Comparison of ENCODE assay signal across 9 cellular contexts in genomic region chr3:100210777-100211145, GRCh38. TPM values are rescaled to one million over a fixed set of nuclear protein-coding genes. Genes with fewer than 3 reads are reported as not detected.
DNase-seq lines count a peak whose midpoint lies in the region; ATAC-seq and TF ChIP-seq lines count a peak whose summit lies in the region.
"Had no signal": no experiment of that assay in that cellular context is flagged by ENCODE, and none has a peak within 500 bp of the region (broad histone marks: within the 10 kb centered on the region; RNA-seq: fewer than 3 reads in every experiment).

No MANE protein-coding gene starts in this region.

- no TSS peak for BruUV-seq in A673 (replicated peaks; lab: Mats Ljungman, UMichigan)

- no peaks in the 10 kb centered on the region for H3K27me3 Mint-ChIP-seq in activated CD8-positive, alpha-beta T cell treated with anti-CD3 and anti-CD28 coated beads for 36 hours

- WGBS in hepatocyte (ENCODE audit: low lambda C conversion rate, missing lambda C conversion rate), result 25% methylated on average over 3 of the region's 3 CpGs

- intact Hi-C loops in A673 (cut with micrococcal nuclease; ENCODE audit: unreplicated experiment), result no loop called here
- intact Hi-C loops in activated CD8-positive, alpha-beta T cell treated with anti-CD3 and anti-CD28 coated beads for 36 hours (cut with micrococcal nuclease), result no loop called here

- POLR2A ChIA-PET in A673 (lab: Charles Lee; ENCODE audit: low non-redundant PET), result no interaction called here
- POLR2A ChIA-PET in activated CD8-positive, alpha-beta T cell treated with anti-CD3 and anti-CD28 coated beads for 36 hours (lab: Charles Lee), result interaction anchor here (1.7 kb wide), 1 partner anchor 18 kb away, joined by 4 read pairs; no protein-coding TSS in a partner anchor

- CTCF ChIA-PET in A673 (lab: Charles Lee), result no interaction called here
- CTCF ChIA-PET in activated CD8-positive, alpha-beta T cell treated with anti-CD3 and anti-CD28 coated beads for 36 hours (lab: Charles Lee), result interaction anchor here (1.3 kb wide), 1 partner anchor 142 kb away, joined by 4 read pairs; no protein-coding TSS in a partner anchor

- DNase-seq in A673 (ENCODE audit: low spot score) (peak; percentile 78), H7 (peak; percentile 25), hepatocyte (ENCODE audit: low spot score) (peak; percentile 58), activated gamma-delta T cell (lab: John Stamatoyannopoulos, UW) (no peak), KG1 (lab: John Stamatoyannopoulos, UW) (no peak)
- no peak for DNase-seq in activated CD8-positive, alpha-beta T cell treated with anti-CD3 and anti-CD28 coated beads for 36 hours

- H3K79me2 ChIP-seq in hepatocyte, result no peaks in the 10 kb centered on the region

- peak; percentile 18 for ATAC-seq in activated CD8-positive, alpha-beta T cell treated with anti-CD3 and anti-CD28 coated beads for 36 hours
- ATAC-seq in GM21717 (IDR thresholded peaks at IDR 0.05; ENCODE audit: unreplicated experiment), result no peak

- H3K27me3 ChIP-seq in A673 (replicated peaks; ENCODE audit: insufficient read depth, low read depth, low read length, poor library complexity) (no peaks in the 10 kb centered on the region), H7 (ENCODE audit: control insufficient read depth, insufficient read depth, low read length) (no peaks in the 10 kb centered on the region), hepatocyte (no peaks in the 10 kb centered on the region), stomach smooth muscle (ENCODE audit: control insufficient read depth in 1 of 2, insufficient read depth in 2 of 2, low read length in 2 of 2) (no peaks in the 10 kb centered on the region)

- peak overlapping the region; percentile 17 to 21 for H3K9ac ChIP-seq in stomach smooth muscle (ENCODE audit: low read length in 2 of 2)

- H3K4me3 ChIP-seq in A673 (ENCODE audit: low read depth, low read length, poor library complexity, severe bottlenecking) (no peak overlapping the region), H7 (ENCODE audit: insufficient read depth, low read depth, low read length) (no peak overlapping the region), hepatocyte (no peak overlapping the region), stomach smooth muscle (ENCODE audit: low read length in 2 of 2) (peak overlapping the region in 1 of 2 donors; percentile 52)

- H3K4me3 Mint-ChIP-seq in activated CD8-positive, alpha-beta T cell treated with anti-CD3 and anti-CD28 coated beads for 36 hours, result no peak overlapping the region

- peaks cover 19% of the 10 kb centered on the region for H3K4me1 Mint-ChIP-seq in activated CD8-positive, alpha-beta T cell treated with anti-CD3 and anti-CD28 coated beads for 36 hours (ENCODE audit: low read depth)

- H3K27ac Mint-ChIP-seq in activated CD8-positive, alpha-beta T cell treated with anti-CD3 and anti-CD28 coated beads for 36 hours, result peak overlapping the region; percentile 70

- H3K36me3 Mint-ChIP-seq in activated CD8-positive, alpha-beta T cell treated with anti-CD3 and anti-CD28 coated beads for 36 hours (ENCODE audit: low read depth), result no peaks in the 10 kb centered on the region
- H3K36me3 Mint-ChIP-seq: activated naive CD4-positive, alpha-beta T cell treated with anti-CD3 and anti-CD28 coated beads, Interleukin-2, amount 50 U/mL, for 72 hours had no signal

- no peaks in the 10 kb centered on the region for H4K20me1 ChIP-seq in hepatocyte (ENCODE audit: insufficient read depth, poor library complexity, severe bottlenecking)

- H3K9me3 ChIP-seq in A673 (ENCODE audit: low read depth, low read length, poor library complexity, severe bottlenecking) (no peaks in the 10 kb centered on the region), hepatocyte (ENCODE audit: low read depth) (no peaks in the 10 kb centered on the region), stomach smooth muscle (ENCODE audit: control insufficient read depth in 2 of 2, low read length in 2 of 2) (no peaks in the 10 kb centered on the region)

- H3K27ac ChIP-seq in A673 (ENCODE audit: low read depth, low read length, poor library complexity, severe bottlenecking) (no peak overlapping the region), hepatocyte (peak overlapping the region; percentile 86), stomach smooth muscle (ENCODE audit: low read length) (peak overlapping the region; percentile 85)

- peaks cover 18% of the 10 kb centered on the region for H3K4me1 ChIP-seq in A673 (ENCODE audit: insufficient read depth, low read length, poor library complexity, severe bottlenecking)
- peaks cover 13% of the 10 kb centered on the region for H3K4me1 ChIP-seq in hepatocyte (ENCODE audit: insufficient read depth)
- H3K4me1 ChIP-seq in stomach smooth muscle (ENCODE audit: control insufficient read depth, insufficient read depth, low read length), result peaks cover 14% of the 10 kb centered on the region

- no peaks in the 10 kb centered on the region for H3K9me3 Mint-ChIP-seq in activated CD8-positive, alpha-beta T cell treated with anti-CD3 and anti-CD28 coated beads for 36 hours
- H3K9me3 Mint-ChIP-seq: activated naive CD4-positive, alpha-beta T cell treated with anti-CD3 and anti-CD28 coated beads, Interleukin-2, amount 50 U/mL, for 72 hours had no signal

- no peaks in the 10 kb centered on the region for H3K9me2 ChIP-seq in hepatocyte (replicated peaks; ENCODE audit: insufficient read depth)

- no peaks in the 10 kb centered on the region for H3K36me3 ChIP-seq in A673 (ENCODE audit: insufficient read depth, low read length, poor library complexity, severe bottlenecking)
- H3K36me3 ChIP-seq in H7 (replicated peaks; ENCODE audit: control insufficient read depth, insufficient read depth, low read length), result no peaks in the 10 kb centered on the region
- no peaks in the 10 kb centered on the region for H3K36me3 ChIP-seq in hepatocyte (replicated peaks; ENCODE audit: insufficient read depth, low read depth)
- H3K36me3 ChIP-seq in stomach smooth muscle (ENCODE audit: control insufficient read depth in 2 of 2, insufficient read depth in 2 of 2, low read length in 2 of 2), result no peaks in the 10 kb centered on the region

- H2AFZ ChIP-seq in hepatocyte, result no peak overlapping the region

- H3K4me2 ChIP-seq in hepatocyte, result peak overlapping the region; percentile 38

- TF ChIP-seq CTCF in A673 (conservative IDR thresholded peaks at IDR 0.05; ENCODE audit: low read depth, low read length) (no peak), hepatocyte (IDR thresholded peaks at IDR 0.05; ENCODE audit: poor library complexity) (no peak)
- TF ChIP-seq CTCF in activated CD8-positive, alpha-beta T cell treated with anti-CD3 and anti-CD28 coated beads for 36 hours (IDR thresholded peaks at IDR 0.05), result no peak

RNA-seq across cellular contexts. Expression of gene TBC1D23, which starts 50.0 kb away (rescaled TPM):
- total RNA-seq in A673 (2021) (28.1 and 32.4 TPM in 2 replicates), hepatocyte (61.9 and 66.4 TPM in 2 replicates)
- 63.0 and 121 TPM in 2 replicates for total RNA-seq in H7 (2014; rRNA removed; shearing (Covaris generic))
- total RNA-seq in activated CD8-positive, alpha-beta T cell treated with anti-CD3 and anti-CD28 coated beads for 36 hours, result 10 to 100 TPM; 14.4 to 20.5 TPM
- polyA plus RNA-seq in hepatocyte, result 27.1 and 28.7 TPM in 2 replicates

Comparison
In these comparisons a context has a peak if more than half of its experiments do, and no peak if none do; other contexts are left out.
1. DNase-seq: peak in A673 (single experiment), H7 (single experiment) and hepatocyte (single experiment); none in activated CD8-positive, alpha-beta T cell treated with anti-CD3 and anti-CD28 coated beads for 36 hours (single experiment), activated gamma-delta T cell (single experiment) and KG1 (single experiment).